In the genomic region with DNA sequence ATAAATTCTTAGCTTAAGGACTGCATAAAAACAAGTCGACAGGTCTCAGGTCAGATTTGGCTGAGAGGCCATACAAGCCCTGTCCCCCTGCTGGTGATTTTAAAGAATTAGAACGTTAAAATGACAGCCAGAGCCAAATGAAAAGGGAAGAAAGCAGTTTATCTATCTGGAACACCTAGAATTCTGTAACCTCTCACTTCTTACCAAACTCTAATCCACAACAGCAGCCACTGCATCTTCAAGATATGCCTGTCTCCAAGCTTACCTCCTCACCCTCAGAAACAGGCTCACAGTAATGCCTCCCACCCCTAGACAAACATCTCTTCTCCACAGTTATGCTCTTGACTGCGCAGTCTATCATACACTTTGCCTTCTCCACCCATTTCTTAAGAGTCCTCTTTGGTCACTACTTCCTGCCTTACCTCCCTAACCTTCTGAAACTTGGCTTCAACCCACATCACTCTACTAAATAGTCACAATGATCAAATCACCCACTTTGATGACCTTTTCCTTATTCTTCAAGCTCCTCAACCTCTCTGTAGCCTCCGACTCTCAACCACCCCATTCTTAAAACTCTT, we compare ENCODE assay signal across 8 cellular contexts. TPM values are rescaled to one million over a fixed set of nuclear protein-coding genes. Genes with fewer than 3 reads are reported as not detected.
DNase-seq lines count a peak whose midpoint lies in the region; ATAC-seq and TF ChIP-seq lines count a peak whose summit lies in the region.

No MANE protein-coding gene starts in this region.

- no peak overlapping the region for H3K27ac ChIP-seq in tibial nerve
- H3K27ac ChIP-seq in substantia nigra (ENCODE audit: low read depth, low read length, poor library complexity, severe bottlenecking): no peak overlapping the region

- no peak overlapping the region for H3K4me3 ChIP-seq in fibroblast of pulmonary artery (replicated peaks; ENCODE audit: low read depth, low read length)
- H3K4me3 ChIP-seq in tibial nerve: no peak overlapping the region

- ATAC-seq in GM21367 (IDR thresholded peaks at IDR 0.05; ENCODE audit: unreplicated experiment): no peak

- peaks cover 0 to 29% (median 3%) of the 10 kb centered on the region in 4 donors for H3K4me1 ChIP-seq in tibial nerve

- TF ChIP-seq EP300 in tibial nerve (IDR thresholded peaks at IDR 0.05): no peak

- TF ChIP-seq POLR2A in tibial nerve (IDR thresholded peaks at IDR 0.05): no peak

- 50 to 53% methylated on average over 4 of the region's 4 CpGs for WGBS in tibial nerve, 2 donors

- no peaks in the 10 kb centered on the region for H3K27me3 ChIP-seq in tibial nerve

- no peaks in the 10 kb centered on the region for H3K9me3 ChIP-seq in tibial nerve

- TF ChIP-seq CTCF in fibroblast of pulmonary artery (IDR thresholded peaks at IDR 0.05; ENCODE audit: low read length, missing control alignments): peak; percentile 60
- TF ChIP-seq CTCF in tibial nerve (IDR thresholded peaks at IDR 0.05): peak in 3 of 5 experiments; percentile 13 to 38 (median 35)

- no peaks in the 10 kb centered on the region for H3K36me3 ChIP-seq in tibial nerve

- peak; percentile 45 for DNase-seq in D341Med (ENCODE audit: low spot score)
- peak; percentile 38 for DNase-seq in HT-29 (ENCODE audit: low spot score)
- DNase-seq in SW480 (ENCODE audit: low spot score): peak; percentile 55
- peak; percentile 66 for DNase-seq in fibroblast of pulmonary artery (ENCODE audit: low read depth)
- no peak for DNase-seq in tibial nerve (ENCODE audit: low spot score in 2 of 2)
- DNase-seq in substantia nigra (lab: John Stamatoyannopoulos, UW): no peak
- DNase-seq in NCI-H187 (lab: John Stamatoyannopoulos, UW): no peak

RNA-seq across cellular contexts. Expression of a gene that starts 14.2 kb away (rescaled TPM):
- total RNA-seq in HT-29 (2014; rRNA removed; shearing (Covaris generic)): 13.6 and 15.4 TPM in 2 replicates
- 10 to 100 TPM; 43.3 to 49.8 (median 46.7) TPM for total RNA-seq in tibial nerve

Comparison
In these comparisons a context has a peak if more than half of its experiments do, and no peak if none do; other contexts are left out.
1. DNase-seq: peak in D341Med (single experiment), HT-29 (single experiment), SW480 (single experiment) and fibroblast of pulmonary artery (single experiment); none in tibial nerve (0 of 2), substantia nigra (0 of 49) and NCI-H187 (0 of 2).